ENCODE assay signal across 8 cellular contexts in the genomic region with DNA sequence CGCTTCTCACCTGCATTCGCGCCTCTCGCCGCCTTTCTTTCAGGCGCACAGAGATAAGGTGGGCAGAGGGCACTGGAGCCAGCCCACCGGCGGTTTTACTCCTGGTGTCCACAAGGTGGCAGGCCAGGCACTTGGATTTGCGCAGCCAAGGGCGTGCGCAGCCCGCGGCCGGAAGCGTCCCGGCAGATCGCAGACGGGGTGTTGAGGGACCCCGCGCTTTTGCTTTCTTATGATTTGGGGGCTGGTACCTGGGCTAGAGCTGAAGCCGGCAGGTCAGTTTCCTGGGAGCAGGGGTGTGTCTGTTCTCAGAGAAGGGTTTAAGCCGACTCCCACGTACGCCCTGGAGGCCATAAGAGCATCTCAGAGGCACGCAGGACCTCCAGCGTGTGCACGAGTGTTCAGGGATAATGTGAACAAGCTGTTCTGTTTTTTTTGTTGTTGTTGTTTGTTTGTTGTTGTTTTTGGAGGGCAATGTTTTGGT.
DNase-seq lines count a peak whose midpoint lies in the region; ATAC-seq and TF ChIP-seq lines count a peak whose summit lies in the region.

No MANE protein-coding gene starts in this region.

- DNase-seq in AG08396 (ENCODE audit: low spot score) (peak; percentile 68), NCI-H2196 treated with DMSO at 0.1 percent for 48 hours (lab: John Stamatoyannopoulos, UW; ENCODE audit: unreplicated experiment) (peak; percentile 20), chondrocyte (ENCODE audit: low spot score) (no peak), left lung (peak; percentile 65 to 94)
- DNase-seq in activated CD4-positive, CD25-positive, alpha-beta regulatory T cell treated with anti-CD3 and anti-CD28 coated beads, Interleukin-2, amount 50 U/mL, for 72 hours = peak; percentile 81
- DNase-seq in stimulated activated CD4-positive, alpha-beta T cell treated with anti-CD3 and anti-CD28 coated beads, Interleukin-4, amount 100 ng/mL, for 1 hour = peak; percentile 80

- peak overlapping the region; percentile 78 for H3K4me3 Mint-ChIP-seq in chondrocyte (ENCODE audit: unreplicated experiment)

- intact Hi-C loops in left lung (cut with DNase I) = no loop called here

- no peaks in the 10 kb centered on the region for H3K9me3 ChIP-seq in left lung

- peaks cover 8% of the 10 kb centered on the region for H3K4me1 Mint-ChIP-seq in chondrocyte (ENCODE audit: low read depth)

- H3K27ac Mint-ChIP-seq in chondrocyte (ENCODE audit: unreplicated experiment) = peak overlapping the region; percentile 23

- H3K27me3 Mint-ChIP-seq in chondrocyte (ENCODE audit: low read depth) = peaks cover 64% of the 10 kb centered on the region

- H3K27ac ChIP-seq in left lung = no peak overlapping the region

- peaks cover 0 to 34% of the 10 kb centered on the region in 2 donors for H3K27me3 ChIP-seq in left lung

- peak overlapping the region in 1 of 2 donors; percentile 23 for H3K4me3 ChIP-seq in left lung

- ATAC-seq in GM18868 (IDR thresholded peaks at IDR 0.05; ENCODE audit: unreplicated experiment) (peak; percentile 99), HG03108 (IDR thresholded peaks at IDR 0.05; ENCODE audit: unreplicated experiment) (peak; percentile 98), left lung (peak; percentile 99)

- peaks cover 0 to 11% of the 10 kb centered on the region in 2 donors for H3K4me1 ChIP-seq in left lung

- H3K9me3 Mint-ChIP-seq in chondrocyte (ENCODE audit: low read depth) = no peaks in the 10 kb centered on the region

- H3K36me3 Mint-ChIP-seq in chondrocyte (ENCODE audit: low read depth) = no peaks in the 10 kb centered on the region

- no peaks in the 10 kb centered on the region for H3K36me3 ChIP-seq in left lung

- peak; percentile 97 for TF ChIP-seq CTCF in chondrocyte (IDR thresholded peaks at IDR 0.05)
- TF ChIP-seq CTCF in left lung (IDR thresholded peaks at IDR 0.05) = peak; percentile 81 to 90
